In genomic region chr20:18793625-18794427, GRCh38 we compare ENCODE assay signal across 8 cellular contexts. TPM values are rescaled to one million over a fixed set of nuclear protein-coding genes. Genes with fewer than 3 reads are reported as not detected.
DNase-seq lines count a peak whose midpoint lies in the region; ATAC-seq, FAIRE-seq and TF ChIP-seq lines count a peak whose summit lies in the region.

No MANE protein-coding gene starts in this region.

- peak overlapping the region; percentile 71 to 97 (median 80) for H3K4me3 ChIP-seq in endothelial cell of umbilical vein (replicated peaks in 1 of 3; ENCODE audit: insufficient read depth in 1 of 3, low read depth in 1 of 3, low read length in 3 of 3)

- no peak for TF ChIP-seq CTCF in endothelial cell of umbilical vein (IDR thresholded peaks at IDR 0.05; ENCODE audit: extremely low read depth in 1 of 2, insufficient read depth in 1 of 2, low read depth in 1 of 2, low read length in 2 of 2)

- H3K79me2 ChIP-seq in endothelial cell of umbilical vein (ENCODE audit: control insufficient read depth, insufficient read depth, low read length), result no peaks in the 10 kb centered on the region

- peak overlapping the region; percentile 52 for H3K27ac ChIP-seq in endothelial cell of umbilical vein (ENCODE audit: insufficient read depth, low read depth, low read length)

- peak overlapping the region; percentile 68 for H3K4me2 ChIP-seq in endothelial cell of umbilical vein (ENCODE audit: insufficient read depth, low read length)

- BruUV-seq in endothelial cell of umbilical vein (replicated peaks; lab: Mats Ljungman, UMichigan), result no TSS peak

- dilution Hi-C loops in endothelial cell of umbilical vein (cut with MboI; ENCODE audit: extremely low pct_ligation_motif_present, low sequenced_read_pairs), result no loop called here

- no peaks in the 10 kb centered on the region for H3K9me3 ChIP-seq in endothelial cell of umbilical vein (replicated peaks; ENCODE audit: control insufficient read depth, insufficient read depth, low read length)

- CTCF ChIA-PET in endothelial cell of umbilical vein (lab: Charles Lee), result interaction anchor here (1.2 to 1.3 kb wide), 2 partner anchors 10 to 162 kb away, joined by 3 to 4 read pairs; no protein-coding TSS in a partner anchor

- H3K9me1 ChIP-seq in endothelial cell of umbilical vein (replicated peaks; ENCODE audit: control insufficient read depth, extremely low read depth, insufficient read depth, low read length), result no peaks in the 10 kb centered on the region

- peak; percentile 97 for ATAC-seq in GM21360 (IDR thresholded peaks at IDR 0.05; ENCODE audit: unreplicated experiment)

- in situ Hi-C loops in Caki2 (cut with HindIII; ENCODE audit: low pct_unique_long_range_greater_than_20kb, low sequenced_read_pairs), result no loop called here

- DNase-seq in Caki2 (ENCODE audit: low read depth), result peak; percentile 84
- DNase-seq in HT1080 (ENCODE audit: low read depth), result peak; percentile 86
- DNase-seq in NOMO-1 treated with dmso at 0.1 percent for 144 hours (lab: John Stamatoyannopoulos, UW; ENCODE audit: unreplicated experiment), result peak; percentile 80
- peak; percentile 83 for DNase-seq in activated CD8-positive, alpha-beta memory T cell treated with anti-CD3 and anti-CD28 coated beads, Interleukin-2, amount 50 U/mL, for 4 hours
- peak; percentile 90 for DNase-seq in endothelial cell of umbilical vein (ENCODE audit: low read depth, low spot score)
- peak; percentile 98 for DNase-seq in midbrain (lab: John Stamatoyannopoulos, UW)
- DNase-seq in stimulated activated CD8-positive, alpha-beta memory T cell treated with anti-CD3 and anti-CD28 coated beads, Interleukin-2, amount 100 ng/mL, for 1 hour (ENCODE audit: low read depth in 2 of 2), result peak; percentile 61 to 76

- intact Hi-C loops in endothelial cell of umbilical vein (cut with micrococcal nuclease), result loop anchor here (2.0 kb wide), 1 partner anchor 161 kb away; no protein-coding TSS in a partner anchor

- H3K9ac ChIP-seq in endothelial cell of umbilical vein (replicated peaks; ENCODE audit: extremely low read depth, insufficient read depth, low read length), result peak overlapping the region; percentile 67

- no peaks in the 10 kb centered on the region for H4K20me1 ChIP-seq in endothelial cell of umbilical vein (replicated peaks; ENCODE audit: control insufficient read depth, extremely low read depth, insufficient read depth, low read length)

- peak; percentile 80 for TF ChIP-seq POLR2A in endothelial cell of umbilical vein (IDR thresholded peaks at IDR 0.05; ENCODE audit: low read depth, low read length)

- POLR2A ChIA-PET in endothelial cell of umbilical vein (lab: Charles Lee), result no interaction called here

- H3K27me3 ChIP-seq in endothelial cell of umbilical vein (ENCODE audit: control insufficient read depth in 2 of 2, insufficient read depth in 2 of 2, low read length in 2 of 2), result peaks cover 0 to 2% of the 10 kb centered on the region in 2 experiments

- peak; percentile 100 for FAIRE-seq in endothelial cell of umbilical vein (lab: Jason Lieb, UNC)

- no peaks in the 10 kb centered on the region for H3K36me3 ChIP-seq in endothelial cell of umbilical vein (ENCODE audit: control insufficient read depth in 2 of 2, extremely low read depth in 1 of 2, insufficient read depth in 2 of 2, low read length in 2 of 2)

- peaks cover 5% of the 10 kb centered on the region for H3K4me1 ChIP-seq in endothelial cell of umbilical vein (ENCODE audit: control insufficient read depth, extremely low read depth, insufficient read depth, low read length)

- H2AFZ ChIP-seq in endothelial cell of umbilical vein (ENCODE audit: low read depth, low read length), result peak overlapping the region; percentile 82

TF ChIP-seq in endothelial cell of umbilical vein, 7 proteins besides CTCF, POLR2A, EP300 and RAD21:
- TF ChIP-seq GATA2 (IDR thresholded peaks at IDR 0.05; ENCODE audit: insufficient read depth, insufficient read length, low read depth, low read length), result no peak
- TF ChIP-seq JUN (IDR thresholded peaks at IDR 0.05; ENCODE audit: borderline replicate concordance, insufficient read depth, insufficient read length, low read depth), result no peak
- TF ChIP-seq POLR2AphosphoS5 (IDR thresholded peaks at IDR 0.05; ENCODE audit: insufficient read depth, low read depth, low read length), result peak; percentile 40
- TF ChIP-seq MAX (IDR thresholded peaks at IDR 0.05; ENCODE audit: insufficient read depth, insufficient read length), result peak; percentile 98

RNA-seq across cellular contexts. Expression of gene SCP2D1, which starts 19.8 kb away (rescaled TPM):
- total RNA-seq in Caki2 (2014; rRNA removed; shearing (Covaris generic); ENCODE audit: low replicate concordance), result not detected in 2 replicates
- total RNA-seq in HT1080 (2014; rRNA removed; shearing (Covaris generic)), result not detected in 2 replicates
- not detected in 2 replicates for polyA plus RNA-seq in HT1080 (2015; cell fraction: cytosol; rRNA removed)
- polyA plus RNA-seq in HT1080 (2015; cell fraction: nucleus; rRNA removed), result not detected in 2 replicates
- total RNA-seq in endothelial cell of umbilical vein, result not detected in 2 replicates
- polyA plus RNA-seq in endothelial cell of umbilical vein, result not detected in 2 replicates
- polyA plus RNA-seq in endothelial cell of umbilical vein (2011; cell fraction: cytosol; rRNA removed), result not detected in 2 replicates
- not detected in 2 replicates for polyA plus RNA-seq in endothelial cell of umbilical vein (2011; cell fraction: nucleus; rRNA removed)
- not detected in 2 replicates for polyA plus RNA-seq in endothelial cell of umbilical vein (2012)
- polyA minus RNA-seq in endothelial cell of umbilical vein, result not detected in 2 replicates
- not detected for polyA minus RNA-seq in endothelial cell of umbilical vein (2011; cell fraction: cytosol; rRNA and poly(A)+ RNA removed)
- polyA minus RNA-seq in endothelial cell of umbilical vein (2011; cell fraction: nucleus; rRNA and poly(A)+ RNA removed), result not detected in 2 replicates

Comparison
In these comparisons a context has a peak if more than half of its experiments do, and no peak if none do; other contexts are left out.
1. Peak in every context shown above with its lines: DNase-seq, ATAC-seq, H3K4me3 ChIP-seq and H3K27ac ChIP-seq.